ENCODE assay signal across 11 cellular contexts in genomic region chr17:57109393-57110151, GRCh38. TPM values are rescaled to one million over a fixed set of nuclear protein-coding genes. Genes with fewer than 3 reads are reported as not detected.
A peak's percentile ranks its signal among the peaks of the same experiment; 100 is the strongest.
DNase-seq lines count a peak whose midpoint lies in the region; TF ChIP-seq lines count a peak whose summit lies in the region.
"Had no signal": no experiment of that assay in that cellular context is flagged by ENCODE, and none has a peak within 500 bp of the region (broad histone marks: within the 10 kb centered on the region; RNA-seq: fewer than 3 reads in every experiment).

No MANE protein-coding gene starts in this region.

- H3K27me3 Mint-ChIP-seq in activated T-cell treated with anti-CD3 and anti-CD28 coated beads, Interleukin-2, amount 50 U/mL, for 24 hours: no peaks in the 10 kb centered on the region
- H3K27me3 Mint-ChIP-seq: activated naive CD8-positive, alpha-beta T cell treated with anti-CD3 and anti-CD28 coated beads, Interleukin-2, amount 50 U/mL, for 24 hours had no signal

- H3K79me2 ChIP-seq in GM23248 (ENCODE audit: insufficient read depth): no peaks in the 10 kb centered on the region

- peak overlapping the region; percentile 12 for H3K27ac Mint-ChIP-seq in activated T-cell treated with anti-CD3 and anti-CD28 coated beads, Interleukin-2, amount 50 U/mL, for 24 hours
- H3K27ac Mint-ChIP-seq: activated naive CD8-positive, alpha-beta T cell treated with anti-CD3 and anti-CD28 coated beads, Interleukin-2, amount 50 U/mL, for 24 hours had no signal

- intact Hi-C loops in transverse colon (cut with DNase I; ENCODE audit: low total_unique reads): loop anchor here (10.0 kb wide), 1 partner anchor 105 kb away; no protein-coding TSS in a partner anchor

- DNase-seq in activated T-cell treated with anti-CD3 and anti-CD28 coated beads, Interleukin-2, amount 50 U/mL, for 24 hours: no peak
- DNase-seq in activated T-cell treated with anti-CD3 and anti-CD28 coated beads for 4 hours (no peak), ecto neural progenitor cell (ENCODE audit: low spot score) (peak; percentile 65), transverse colon (peak; percentile 49), GM23248 (no peak), cerebellar cortex (ENCODE audit: low spot score) (no peak), activated gamma-delta T cell treated with Interleukin-2 at 50 U/mL for 16 hours (no peak)
- DNase-seq: activated naive CD8-positive, alpha-beta T cell treated with anti-CD3 and anti-CD28 coated beads, Interleukin-2, amount 50 U/mL, for 24 hours; stimulated activated CD8-positive, alpha-beta memory T cell treated with anti-CD3 and anti-CD28 coated beads, Interleukin-4, amount 100 ng/mL, for 48 hours; T1000 had no signal

- H3K4me1 ChIP-seq in liver (ENCODE audit: control insufficient read depth in 4 of 4, insufficient read depth in 4 of 4, low read length in 3 of 4): peaks cover 15 to 74% (median 60%) of the 10 kb centered on the region in 4 donors
- H3K4me1 ChIP-seq in transverse colon: peaks cover 21 to 67% (median 54%) of the 10 kb centered on the region in 4 donors
- peaks cover 6% of the 10 kb centered on the region for H3K4me1 ChIP-seq in GM23248 (ENCODE audit: insufficient read depth)

- H3K4me3 Mint-ChIP-seq in activated T-cell treated with anti-CD3 and anti-CD28 coated beads, Interleukin-2, amount 50 U/mL, for 24 hours: no peak overlapping the region
- H3K4me3 Mint-ChIP-seq: activated naive CD8-positive, alpha-beta T cell treated with anti-CD3 and anti-CD28 coated beads, Interleukin-2, amount 50 U/mL, for 24 hours had no signal

- in situ Hi-C loops in transverse colon (cut with MboI; ENCODE audit: low pct_ligation_motif_present in 1 of 4, low pct_unique_long_range_greater_than_20kb in 1 of 4, low sequenced_read_pairs in 3 of 4): loop anchor here in 1 of 4 donors (25.0 kb wide), 1 partner anchor 272 kb away; the partner anchor contains the start of genes C17orf67 and DGKE
- in situ Hi-C loops in GM23248 (cut with MboI): no loop called here

- H3K9ac ChIP-seq in liver (ENCODE audit: low read depth in 1 of 2, low read length in 2 of 2): no peak overlapping the region
- no peak overlapping the region for H3K9ac ChIP-seq in GM23248

- H3K27me3 ChIP-seq in liver (ENCODE audit: control insufficient read depth in 4 of 4, insufficient read depth in 4 of 4, low read length in 3 of 4) (no peaks in the 10 kb centered on the region), transverse colon (no peaks in the 10 kb centered on the region), GM23248 (replicated peaks; ENCODE audit: insufficient read depth) (no peaks in the 10 kb centered on the region)

- TF ChIP-seq CTCF in liver (IDR thresholded peaks at IDR 0.05; ENCODE audit: low read depth, low read length, missing input control) (no peak), transverse colon (IDR thresholded peaks at IDR 0.05) (peak in 4 of 5 experiments; percentile 9 to 48 (median 20))

- H3K36me3 ChIP-seq in liver (ENCODE audit: control insufficient read depth in 4 of 4, insufficient read depth in 3 of 4, low read depth in 1 of 4, low read length in 3 of 4) (peaks cover 0 to 10% (median 5%) of the 10 kb centered on the region in 4 donors), transverse colon (peaks cover 0 to 13% (median 6%) of the 10 kb centered on the region in 4 donors), GM23248 (ENCODE audit: low read depth) (no peaks in the 10 kb centered on the region)

- H4K20me1 ChIP-seq in GM23248 (ENCODE audit: insufficient read depth): no peaks in the 10 kb centered on the region

- no peak overlapping the region for H3K4me3 ChIP-seq in liver (ENCODE audit: low read depth in 1 of 3, low read length in 3 of 3)
- H3K4me3 ChIP-seq in transverse colon: no peak overlapping the region
- no peak overlapping the region for H3K4me3 ChIP-seq in GM23248

- H3K4me2 ChIP-seq in GM23248 (ENCODE audit: unreplicated experiment): no peak overlapping the region

- no peaks in the 10 kb centered on the region for H3K9me3 Mint-ChIP-seq in activated T-cell treated with anti-CD3 and anti-CD28 coated beads, Interleukin-2, amount 50 U/mL, for 24 hours
- H3K9me3 Mint-ChIP-seq: activated naive CD8-positive, alpha-beta T cell treated with anti-CD3 and anti-CD28 coated beads, Interleukin-2, amount 50 U/mL, for 24 hours had no signal

- TF ChIP-seq RAD21 in liver (IDR thresholded peaks at IDR 0.05): peak; percentile 37 to 52

- H3K36me3 Mint-ChIP-seq in activated T-cell treated with anti-CD3 and anti-CD28 coated beads, Interleukin-2, amount 50 U/mL, for 24 hours (ENCODE audit: low read depth): peaks cover 86% of the 10 kb centered on the region

- H2AFZ ChIP-seq in GM23248: no peak overlapping the region

- peaks cover 6% of the 10 kb centered on the region for H3F3A ChIP-seq in GM23248 (ENCODE audit: insufficient read depth)

- peaks cover 8% of the 10 kb centered on the region for H3K4me1 Mint-ChIP-seq in activated T-cell treated with anti-CD3 and anti-CD28 coated beads, Interleukin-2, amount 50 U/mL, for 24 hours (ENCODE audit: low read depth)
- H3K4me1 Mint-ChIP-seq: activated naive CD8-positive, alpha-beta T cell treated with anti-CD3 and anti-CD28 coated beads, Interleukin-2, amount 50 U/mL, for 24 hours had no signal

- H3K9me2 ChIP-seq in GM23248 (ENCODE audit: insufficient read depth): no peaks in the 10 kb centered on the region

- H3K9me3 ChIP-seq in liver (ENCODE audit: control insufficient read depth in 4 of 4, low read length in 3 of 4) (no peaks in the 10 kb centered on the region), transverse colon (no peaks in the 10 kb centered on the region), GM23248 (ENCODE audit: low read depth) (no peaks in the 10 kb centered on the region)

- H3K27ac ChIP-seq in liver (ENCODE audit: low read depth in 1 of 2, low read length in 2 of 2): peak overlapping the region; percentile 65 to 72
- peak overlapping the region; percentile 81 to 89 (median 88) for H3K27ac ChIP-seq in transverse colon
- no peak overlapping the region for H3K27ac ChIP-seq in GM23248

- TF ChIP-seq EP300 in transverse colon (IDR thresholded peaks at IDR 0.05; ENCODE audit: low read depth): no peak

- no peak for TF ChIP-seq POLR2A in transverse colon (IDR thresholded peaks at IDR 0.05)

- 33% methylated on average over 14 of the region's 14 CpGs for WGBS in liver
- 61% methylated on average over 14 of the region's 14 CpGs; no CpG with 5 or more reads in 1 of the 2 donors for WGBS in transverse colon (ENCODE audit: low coverage in 1 of 2), 2 donors
- WGBS in GM23248 (ENCODE audit: low coverage in 1 of 2, low lambda C conversion rate in 2 of 2, missing lambda C conversion rate in 2 of 2), 2 experiments: 83 to 84% methylated on average over 14 of the region's 14 CpGs

TF ChIP-seq in liver, 16 proteins besides CTCF, POLR2A, EP300 and RAD21 (continues in another document):
- TF ChIP-seq SP1 (IDR thresholded peaks at IDR 0.05) (peak; percentile 74), NR2F2 (IDR thresholded peaks at IDR 0.05) (peak; percentile 86), YY1 (IDR thresholded peaks at IDR 0.05) (peak; percentile 47), RXRA (IDR thresholded peaks at IDR 0.05) (peak; percentile 93 to 94), FOXA1 (IDR thresholded peaks at IDR 0.05) (no peak), HNF4G (IDR thresholded peaks at IDR 0.05) (peak; percentile 92), TAF1 (conservative IDR thresholded peaks at IDR 0.05) (no peak), GABPA (IDR thresholded peaks at IDR 0.05 in 1 of 2, conservative IDR thresholded peaks at IDR 0.05 in 1 of 2) (no peak), EGR1 (IDR thresholded peaks at IDR 0.05; ENCODE audit: low read depth in 2 of 2) (peak; percentile 47 to 59), FOXA2 (IDR thresholded peaks at IDR 0.05) (no peak), HNF4A (conservative IDR thresholded peaks at IDR 0.05) (peak; percentile 99)
- TF ChIP-seq, protein P1, sequence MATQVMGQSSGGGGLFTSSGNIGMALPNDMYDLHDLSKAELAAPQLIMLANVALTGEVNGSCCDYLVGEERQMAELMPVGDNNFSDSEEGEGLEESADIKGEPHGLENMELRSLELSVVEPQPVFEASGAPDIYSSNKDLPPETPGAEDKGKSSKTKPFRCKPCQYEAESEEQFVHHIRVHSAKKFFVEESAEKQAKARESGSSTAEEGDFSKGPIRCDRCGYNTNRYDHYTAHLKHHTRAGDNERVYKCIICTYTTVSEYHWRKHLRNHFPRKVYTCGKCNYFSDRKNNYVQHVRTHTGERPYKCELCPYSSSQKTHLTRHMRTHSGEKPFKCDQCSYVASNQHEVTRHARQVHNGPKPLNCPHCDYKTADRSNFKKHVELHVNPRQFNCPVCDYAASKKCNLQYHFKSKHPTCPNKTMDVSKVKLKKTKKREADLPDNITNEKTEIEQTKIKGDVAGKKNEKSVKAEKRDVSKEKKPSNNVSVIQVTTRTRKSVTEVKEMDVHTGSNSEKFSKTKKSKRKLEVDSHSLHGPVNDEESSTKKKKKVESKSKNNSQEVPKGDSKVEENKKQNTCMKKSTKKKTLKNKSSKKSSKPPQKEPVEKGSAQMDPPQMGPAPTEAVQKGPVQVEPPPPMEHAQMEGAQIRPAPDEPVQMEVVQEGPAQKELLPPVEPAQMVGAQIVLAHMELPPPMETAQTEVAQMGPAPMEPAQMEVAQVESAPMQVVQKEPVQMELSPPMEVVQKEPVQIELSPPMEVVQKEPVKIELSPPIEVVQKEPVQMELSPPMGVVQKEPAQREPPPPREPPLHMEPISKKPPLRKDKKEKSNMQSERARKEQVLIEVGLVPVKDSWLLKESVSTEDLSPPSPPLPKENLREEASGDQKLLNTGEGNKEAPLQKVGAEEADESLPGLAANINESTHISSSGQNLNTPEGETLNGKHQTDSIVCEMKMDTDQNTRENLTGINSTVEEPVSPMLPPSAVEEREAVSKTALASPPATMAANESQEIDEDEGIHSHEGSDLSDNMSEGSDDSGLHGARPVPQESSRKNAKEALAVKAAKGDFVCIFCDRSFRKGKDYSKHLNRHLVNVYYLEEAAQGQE (IDR thresholded peaks at IDR 0.05): peak; percentile 50
- TF ChIP-seq, protein P2, sequence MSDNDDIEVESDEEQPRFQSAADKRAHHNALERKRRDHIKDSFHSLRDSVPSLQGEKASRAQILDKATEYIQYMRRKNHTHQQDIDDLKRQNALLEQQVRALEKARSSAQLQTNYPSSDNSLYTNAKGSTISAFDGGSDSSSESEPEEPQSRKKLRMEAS (IDR thresholded peaks at IDR 0.05): peak; percentile 86

RNA-seq across cellular contexts. Expression of gene AKAP1, which starts 24.5 kb away (rescaled TPM):
- total RNA-seq in liver (10 to 100 TPM; 36.4 to 58.5 TPM), transverse colon (100 to 1,000 TPM; 137 to 193 (median 171) TPM)
- polyA plus RNA-seq in liver (10 to 100 TPM; 31.3 to 43.1 TPM), GM23248 (2016; fragmentation: Nextera tagmentation; extraction: Ambion mirVana) (7.3 and 8.6 TPM in 2 replicates)
- total RNA-seq in GM23248 (2014; rRNA removed; shearing (Covaris generic)): 9.5 and 10.7 TPM in 2 replicates

Comparison
In these comparisons a context has a peak if more than half of its experiments do, and no peak if none do; other contexts are left out.
1. DNase-seq: peak in ecto neural progenitor cell (single experiment) and transverse colon (single experiment); none in activated T-cell treated with anti-CD3 and anti-CD28 coated beads, Interleukin-2, amount 50 U/mL, for 24 hours (single experiment), activated T-cell treated with anti-CD3 and anti-CD28 coated beads for 4 hours (single experiment), GM23248 (single experiment), cerebellar cortex (single experiment) and activated gamma-delta T cell treated with Interleukin-2 at 50 U/mL for 16 hours (single experiment).